In the genomic region with DNA sequence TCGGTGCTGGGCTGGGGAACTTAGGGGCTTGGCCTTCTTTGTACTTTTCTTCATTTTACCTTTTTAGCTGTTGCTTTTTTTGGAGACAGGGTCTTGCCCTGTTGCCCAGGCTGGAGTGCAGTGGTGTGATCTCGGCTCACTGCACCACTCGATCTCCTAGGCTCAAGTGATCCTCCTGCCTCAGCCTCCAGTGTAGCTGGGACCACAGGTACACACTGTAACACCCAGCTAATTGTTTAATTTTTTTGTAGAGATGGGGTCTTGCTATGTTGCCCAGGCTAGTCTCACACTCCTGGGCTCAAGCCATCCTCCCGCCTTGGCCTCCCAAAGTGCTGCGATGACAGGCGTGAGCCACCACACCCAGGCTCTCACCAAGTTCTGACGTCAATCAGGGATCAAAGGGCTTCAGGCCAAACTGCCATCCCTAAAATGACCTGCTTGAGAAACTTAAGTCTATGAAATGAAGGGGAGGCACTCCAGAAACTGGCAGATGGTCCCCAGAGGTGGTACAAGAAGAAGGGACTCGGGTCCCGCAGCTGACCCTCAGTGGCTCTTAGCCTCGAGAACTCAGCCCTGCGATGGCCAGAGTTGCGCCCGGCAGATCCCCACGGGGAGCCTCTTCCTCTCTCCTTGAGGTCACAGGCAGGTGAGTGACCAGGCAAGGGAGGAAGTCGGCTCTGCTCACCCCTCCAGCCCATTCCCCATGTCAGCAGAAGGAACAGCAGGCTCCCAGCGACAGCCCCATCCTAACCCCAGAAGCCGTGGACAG, we compare ENCODE assay signal across 24 cellular contexts.
"Had no signal": no experiment of that assay in that cellular context is flagged by ENCODE, and none has a peak within 500 bp of the region (broad histone marks: within the 10 kb centered on the region; RNA-seq: fewer than 3 reads in every experiment).

No MANE protein-coding gene starts in this region.

- H3K36me3 Mint-ChIP-seq: T-cell had no signal

- DNase-seq: activated CD4-positive, alpha-beta memory T cell treated with anti-CD3 and anti-CD28 coated beads, Interleukin-2, amount 10 ng/mL, durations not matched to agents 7 days and 5 days; activated CD4-positive, alpha-beta T cell treated with anti-CD3 and anti-CD28 coated beads for 36 hours; activated CD4-positive, alpha-beta T cell treated with anti-CD3 and anti-CD28 coated beads, Interleukin-2, amount 50 U/mL, for 1 hour; activated gamma-delta T cell; activated naive CD4-positive, alpha-beta T cell treated with anti-CD3 and anti-CD28 coated beads for 36 hours; activated T-cell treated with anti-CD3 and anti-CD28 coated beads for 4 hours; activated T-cell treated with anti-CD3 and anti-CD28 coated beads, Interleukin-2, amount 50 U/mL, for 48 hours; amygdala; MV-4-11; NCI-H1092 treated with DMSO at 0.1 percent for 48 hours; NCI-H1417 treated with DMSO at 0.1 percent for 48 hours; NCI-H1694; NCI-H2029; NCI-H2107; NCI-H345; NCI-H510A; NCI-H526 treated with DMSO at 0.1 percent for 48 hours; NCI-H82; T-cell; T-helper 2 cell; T1000 had no signal

- H3K9me3 Mint-ChIP-seq: activated CD4-positive, alpha-beta memory T cell treated with anti-CD3 and anti-CD28 coated beads, Interleukin-2, amount 10 ng/mL, durations not matched to agents 7 days and 5 days; activated naive CD4-positive, alpha-beta T cell treated with anti-CD3 and anti-CD28 coated beads for 36 hours; activated T-helper 17 cell treated with anti-CD3 and anti-CD28 coated beads, Interleukin-2, amount 50 U/mL, for 72 hours; T-cell had no signal

- H3K4me3 ChIP-seq: SK-N-MC had no signal

- H3K27ac Mint-ChIP-seq: activated CD4-positive, alpha-beta memory T cell treated with anti-CD3 and anti-CD28 coated beads, Interleukin-2, amount 10 ng/mL, durations not matched to agents 7 days and 5 days; activated CD4-positive, alpha-beta T cell treated with anti-CD3 and anti-CD28 coated beads for 36 hours; activated naive CD4-positive, alpha-beta T cell treated with anti-CD3 and anti-CD28 coated beads for 36 hours; activated naive CD8-positive, alpha-beta T cell; activated T-helper 17 cell treated with anti-CD3 and anti-CD28 coated beads, Interleukin-2, amount 50 U/mL, for 72 hours had no signal

- H3K4me3 Mint-ChIP-seq: activated CD4-positive, alpha-beta memory T cell treated with anti-CD3 and anti-CD28 coated beads, Interleukin-2, amount 10 ng/mL, durations not matched to agents 7 days and 5 days; activated CD4-positive, alpha-beta T cell treated with anti-CD3 and anti-CD28 coated beads for 36 hours; activated naive CD4-positive, alpha-beta T cell treated with anti-CD3 and anti-CD28 coated beads for 36 hours; activated naive CD8-positive, alpha-beta T cell; activated T-helper 17 cell treated with anti-CD3 and anti-CD28 coated beads, Interleukin-2, amount 50 U/mL, for 72 hours; T-cell had no signal

- H3K27me3 Mint-ChIP-seq: activated naive CD8-positive, alpha-beta T cell; activated T-helper 17 cell treated with anti-CD3 and anti-CD28 coated beads, Interleukin-2, amount 50 U/mL, for 72 hours; T-cell had no signal

- H3K4me1 Mint-ChIP-seq: activated T-helper 17 cell treated with anti-CD3 and anti-CD28 coated beads, Interleukin-2, amount 50 U/mL, for 72 hours had no signal

- H3K27ac ChIP-seq: SK-N-MC had no signal
